ENCODE assay signal across 19 cellular contexts in the genomic region with DNA sequence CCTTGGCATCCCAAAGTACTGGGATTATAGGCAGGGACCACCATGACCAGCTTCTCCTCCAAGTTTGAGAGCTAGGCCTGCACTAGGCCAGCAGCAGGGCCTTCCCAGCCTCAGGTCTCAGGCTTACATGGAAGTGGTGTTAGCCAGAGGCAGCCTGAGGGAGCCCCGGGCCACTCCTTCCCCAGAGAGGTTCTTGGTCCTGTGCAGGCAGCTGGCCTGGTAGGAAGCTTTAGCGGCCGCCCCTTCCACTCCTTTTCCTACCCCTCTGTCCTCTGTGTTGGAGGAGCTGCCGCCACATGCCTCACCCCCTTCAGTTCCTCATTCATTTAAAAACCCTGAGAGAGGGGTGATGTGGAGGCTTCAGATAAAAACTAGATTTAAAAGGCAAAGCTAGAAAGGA.
A peak's percentile ranks its signal among the peaks of the same experiment; 100 is the strongest.
DNase-seq lines count a peak whose midpoint lies in the region; ATAC-seq and TF ChIP-seq lines count a peak whose summit lies in the region.
"Had no signal": no experiment of that assay in that cellular context is flagged by ENCODE, and none has a peak within 500 bp of the region (broad histone marks: within the 10 kb centered on the region; RNA-seq: fewer than 3 reads in every experiment).

No MANE protein-coding gene starts in this region.

- ATAC-seq in GM19452 (IDR thresholded peaks at IDR 0.05; ENCODE audit: unreplicated experiment) = no peak
- ATAC-seq in HG03354 (IDR thresholded peaks at IDR 0.05; ENCODE audit: poor library complexity, severe bottlenecking, unreplicated experiment) = no peak

- peaks cover 64% of the 10 kb centered on the region for H3K4me1 ChIP-seq in muscle layer of colon (ENCODE audit: insufficient read depth, low read length)
- H3K4me1 ChIP-seq: ascending aorta had no signal

- H3K9me3 ChIP-seq in WERI-Rb-1 (ENCODE audit: severe bottlenecking) (peaks cover 12% of the 10 kb centered on the region), muscle layer of colon (ENCODE audit: low read length) (no peaks in the 10 kb centered on the region)
- H3K9me3 ChIP-seq: thyroid gland had no signal

- peak overlapping the region; percentile 46 for H3K27ac ChIP-seq in WERI-Rb-1
- H3K27ac ChIP-seq in muscle layer of colon (ENCODE audit: low read depth, low read length) = peak overlapping the region; percentile 73
- H3K27ac ChIP-seq: ascending aorta, KMS-11, thyroid gland, VCaP had no signal

- H3K36me3 ChIP-seq in WERI-Rb-1 (no peaks in the 10 kb centered on the region), muscle layer of colon (ENCODE audit: insufficient read depth, low read length) (no peaks in the 10 kb centered on the region)
- H3K36me3 ChIP-seq: ascending aorta, thyroid gland had no signal

- no peak overlapping the region for H3K4me3 ChIP-seq in WERI-Rb-1 (ENCODE audit: low read depth, low read length)
- H3K4me3 ChIP-seq in muscle layer of colon (ENCODE audit: low read depth in 1 of 2, low read length in 2 of 2) = no peak overlapping the region
- H3K4me3 ChIP-seq: ascending aorta, thyroid gland had no signal

- no peak for TF ChIP-seq CTCF in WERI-Rb-1 (IDR thresholded peaks at IDR 0.05; ENCODE audit: low read depth, low read length)

- no peaks in the 10 kb centered on the region for H3K27me3 ChIP-seq in WERI-Rb-1 (ENCODE audit: insufficient read depth, low read depth, severe bottlenecking)
- H3K27me3 ChIP-seq in muscle layer of colon (ENCODE audit: control insufficient read depth in 1 of 2, insufficient read depth in 2 of 2, low read length in 2 of 2) = no peaks in the 10 kb centered on the region
- H3K27me3 ChIP-seq: ascending aorta, thyroid gland had no signal

- H3K9ac ChIP-seq in muscle layer of colon (ENCODE audit: low read length) = no peak overlapping the region
- H3K9ac ChIP-seq: KMS-11 had no signal

- DNase-seq in Kasumi-1 (lab: John Stamatoyannopoulos, UW) (peak; percentile 61 to 72), WERI-Rb-1 (no peak), superior temporal gyrus (ENCODE audit: extremely low spot score) (peak; percentile 38), kidney tubule cell (ENCODE audit: low spot score) (no peak)
- DNase-seq: activated naive CD4-positive, alpha-beta T cell treated with anti-CD3 and anti-CD28 coated beads for 36 hours; CD8-positive, alpha-beta memory T cell; DMS79; NCI-H2227 treated with DMSO at 0.1 percent for 48 hours; NCI-H748 treated with DMSO at 0.1 percent for 48 hours; OCI-M1; Right ventricle myocardium superior; stimulated activated CD4-positive, alpha-beta T cell treated with anti-CD3 and anti-CD28 coated beads, Interleukin-15, amount 100 ng/mL, for 24 hours; thyroid gland had no signal

Comparison
In these comparisons a context has a peak if more than half of its experiments do, and no peak if none do; other contexts are left out.
1. DNase-seq: peak in Kasumi-1 (2 of 2) and superior temporal gyrus (single experiment); none in WERI-Rb-1 (single experiment) and kidney tubule cell (single experiment).